Comparison of ENCODE assay signal across 14 cellular contexts in genomic region chr4:2944882-2945526, GRCh38. TPM values are rescaled to one million over a fixed set of nuclear protein-coding genes. Genes with fewer than 3 reads are reported as not detected.
DNase-seq lines count a peak whose midpoint lies in the region; ATAC-seq, FAIRE-seq and TF ChIP-seq lines count a peak whose summit lies in the region.
"Had no signal": no experiment of that assay in that cellular context is flagged by ENCODE, and none has a peak within 500 bp of the region (broad histone marks: within the 10 kb centered on the region; RNA-seq: fewer than 3 reads in every experiment).

No MANE protein-coding gene starts in this region.

- peak overlapping the region; percentile 22 for H3K27ac Mint-ChIP-seq in activated T-cell treated with anti-CD3 and anti-CD28 coated beads, Interleukin-2, amount 50 U/mL, for 72 hours
- H3K27ac Mint-ChIP-seq in activated naive CD8-positive, alpha-beta T cell treated with anti-CD3 and anti-CD28 coated beads, Interleukin-2, amount 50 U/mL, for 24 hours, result peak overlapping the region; percentile 59
- H3K27ac Mint-ChIP-seq: GM23338 had no signal

- intact Hi-C loops in sciatic nerve (cut with DNase I), result no loop called here

- peaks cover 28% of the 10 kb centered on the region for H3K4me1 Mint-ChIP-seq in activated T-cell treated with anti-CD3 and anti-CD28 coated beads, Interleukin-2, amount 50 U/mL, for 72 hours (ENCODE audit: low read depth)
- peaks cover 39% of the 10 kb centered on the region for H3K4me1 Mint-ChIP-seq in activated naive CD8-positive, alpha-beta T cell treated with anti-CD3 and anti-CD28 coated beads, Interleukin-2, amount 50 U/mL, for 24 hours
- H3K4me1 Mint-ChIP-seq: GM23338 had no signal

- H3K9me3 Mint-ChIP-seq in activated T-cell treated with anti-CD3 and anti-CD28 coated beads, Interleukin-2, amount 50 U/mL, for 72 hours, result no peaks in the 10 kb centered on the region
- H3K9me3 Mint-ChIP-seq in activated naive CD8-positive, alpha-beta T cell treated with anti-CD3 and anti-CD28 coated beads, Interleukin-2, amount 50 U/mL, for 24 hours, result no peaks in the 10 kb centered on the region
- H3K9me3 Mint-ChIP-seq: GM23338 had no signal

- no peak for ATAC-seq in activated T-cell treated with anti-CD3 and anti-CD28 coated beads, Interleukin-2, amount 50 U/mL, for 72 hours (replicated peaks in 1 of 2)
- ATAC-seq in activated naive CD8-positive, alpha-beta T cell treated with anti-CD3 and anti-CD28 coated beads, Interleukin-2, amount 50 U/mL, for 24 hours, result no peak
- no peak for ATAC-seq in sciatic nerve
- ATAC-seq: GM23338 had no signal

- no peak for TF ChIP-seq POLR2A in GM12892 (IDR thresholded peaks at IDR 0.05; ENCODE audit: low read depth, low read length)

- FAIRE-seq in D721Med (lab: Jason Lieb, UNC), result no peak
- no peak for FAIRE-seq in GM12892 (lab: Jason Lieb, UNC)

- no peak for TF ChIP-seq CTCF in D721Med (IDR thresholded peaks at IDR 0.05; ENCODE audit: insufficient read depth, missing control alignments)

- H3K27me3 Mint-ChIP-seq in activated T-cell treated with anti-CD3 and anti-CD28 coated beads, Interleukin-2, amount 50 U/mL, for 72 hours (ENCODE audit: low read depth), result no peaks in the 10 kb centered on the region
- H3K27me3 Mint-ChIP-seq in activated naive CD8-positive, alpha-beta T cell treated with anti-CD3 and anti-CD28 coated beads, Interleukin-2, amount 50 U/mL, for 24 hours, result no peaks in the 10 kb centered on the region

- no peak for DNase-seq in activated T-cell treated with anti-CD3 and anti-CD28 coated beads, Interleukin-2, amount 50 U/mL, for 72 hours
- no peak for DNase-seq in activated T-cell treated with anti-CD3 and anti-CD28 coated beads, Interleukin-2, amount 50 U/mL, for 1 hour
- DNase-seq in D721Med (ENCODE audit: insufficient read length, low spot score), result peak; percentile 6
- DNase-seq in activated naive CD8-positive, alpha-beta T cell treated with anti-CD3 and anti-CD28 coated beads, Interleukin-2, amount 50 U/mL, for 24 hours, result no peak
- peak; percentile 42 for DNase-seq in sciatic nerve (ENCODE audit: low spot score)
- DNase-seq in RPMI8226, result no peak
- no peak for DNase-seq in GM12892 (ENCODE audit: insufficient read length)
- DNase-seq: C1 segment of cervical spinal cord, GF-D8, KG1, NCI-H1436, NCI-H2029 treated with DMSO at 0.1 percent for 48 hours, NCI-H748 treated with DMSO at 0.1 percent for 48 hours had no signal

- no peak overlapping the region for H3K4me3 Mint-ChIP-seq in activated T-cell treated with anti-CD3 and anti-CD28 coated beads, Interleukin-2, amount 50 U/mL, for 72 hours
- H3K4me3 Mint-ChIP-seq in activated naive CD8-positive, alpha-beta T cell treated with anti-CD3 and anti-CD28 coated beads, Interleukin-2, amount 50 U/mL, for 24 hours, result no peak overlapping the region
- H3K4me3 Mint-ChIP-seq: GM23338 had no signal

- H3K36me3 Mint-ChIP-seq in activated T-cell treated with anti-CD3 and anti-CD28 coated beads, Interleukin-2, amount 50 U/mL, for 72 hours (ENCODE audit: insufficient read depth in 2 of 2), result peaks cover 24 to 33% of the 10 kb centered on the region in 2 donors
- H3K36me3 Mint-ChIP-seq in activated naive CD8-positive, alpha-beta T cell treated with anti-CD3 and anti-CD28 coated beads, Interleukin-2, amount 50 U/mL, for 24 hours (ENCODE audit: low read depth), result peaks cover 78% of the 10 kb centered on the region

RNA-seq across cellular contexts. Expression of gene NOP14, which starts 18.2 kb away (rescaled TPM):
- total RNA-seq in activated T-cell treated with anti-CD3 and anti-CD28 coated beads, Interleukin-2, amount 50 U/mL, for 72 hours, result 10 to 100 TPM; 72.0 to 75.8 TPM
- total RNA-seq in sciatic nerve, result 20.0 TPM
- 36.9 TPM for polyA plus RNA-seq in GM12892 (2012; ENCODE audit: missing spikeins)

RNA-seq across cellular contexts. Expression of gene GRK4, which starts 18.4 kb away (rescaled TPM):
- total RNA-seq in activated T-cell treated with anti-CD3 and anti-CD28 coated beads, Interleukin-2, amount 50 U/mL, for 72 hours, result 1 to 10 TPM; 3.8 to 5.5 TPM
- 14.8 TPM for total RNA-seq in sciatic nerve
- polyA plus RNA-seq in GM12892 (2012; ENCODE audit: missing spikeins), result 3.7 TPM

Comparison
In these comparisons a context has a peak if more than half of its experiments do, and no peak if none do; other contexts are left out.
1. DNase-seq: peak in D721Med (single experiment) and sciatic nerve (single experiment); none in activated T-cell treated with anti-CD3 and anti-CD28 coated beads, Interleukin-2, amount 50 U/mL, for 72 hours (0 of 2), activated T-cell treated with anti-CD3 and anti-CD28 coated beads, Interleukin-2, amount 50 U/mL, for 1 hour (single experiment), activated naive CD8-positive, alpha-beta T cell treated with anti-CD3 and anti-CD28 coated beads, Interleukin-2, amount 50 U/mL, for 24 hours (single experiment), RPMI8226 (single experiment) and GM12892 (single experiment).